In genomic region chr20:33664762-33665144, GRCh38 we compare ENCODE assay signal across 10 cellular contexts.
A peak's percentile ranks its signal among the peaks of the same experiment; 100 is the strongest.
DNase-seq lines count a peak whose midpoint lies in the region; ATAC-seq and TF ChIP-seq lines count a peak whose summit lies in the region.
"Had no signal": no experiment of that assay in that cellular context is flagged by ENCODE, and none has a peak within 500 bp of the region (broad histone marks: within the 10 kb centered on the region; RNA-seq: fewer than 3 reads in every experiment).

No MANE protein-coding gene starts in this region.

- H3K27ac ChIP-seq in OCI-LY3 (ENCODE audit: low read length) (no peak overlapping the region), MM.1S (ENCODE audit: low read length) (no peak overlapping the region)

- no peaks in the 10 kb centered on the region for H3K9me3 Mint-ChIP-seq in T-helper 1 cell treated with Interleukin-12 subunit alpha and Interleukin-12 subunit beta and Interleukin-4 antibody, amounts not matched to agents 30 μg/mL and 1 μg/mL, for 36 hours
- no peaks in the 10 kb centered on the region for H3K9me3 Mint-ChIP-seq in effector memory CD8-positive, alpha-beta T cell
- H3K9me3 Mint-ChIP-seq in stimulated activated effector memory CD8-positive, alpha-beta T cell treated with anti-CD3 and anti-CD28 coated beads, Interleukin-12 subunit alpha, Interleukin-12 subunit beta, amount 100 ng/mL, for 72 hours = no peaks in the 10 kb centered on the region

- peak overlapping the region; percentile 89 for H3K4me3 Mint-ChIP-seq in T-helper 1 cell treated with Interleukin-12 subunit alpha and Interleukin-12 subunit beta and Interleukin-4 antibody, amounts not matched to agents 30 μg/mL and 1 μg/mL, for 36 hours
- peak overlapping the region; percentile 71 to 98 for H3K4me3 Mint-ChIP-seq in effector memory CD8-positive, alpha-beta T cell
- peak overlapping the region; percentile 96 for H3K4me3 Mint-ChIP-seq in stimulated activated effector memory CD8-positive, alpha-beta T cell treated with anti-CD3 and anti-CD28 coated beads, Interleukin-12 subunit alpha, Interleukin-12 subunit beta, amount 100 ng/mL, for 72 hours

- H3K4me1 Mint-ChIP-seq in T-helper 1 cell treated with Interleukin-12 subunit alpha and Interleukin-12 subunit beta and Interleukin-4 antibody, amounts not matched to agents 30 μg/mL and 1 μg/mL, for 36 hours (ENCODE audit: low read depth) = peaks cover 40% of the 10 kb centered on the region
- H3K4me1 Mint-ChIP-seq in effector memory CD8-positive, alpha-beta T cell (ENCODE audit: low read depth in 2 of 2) = peaks cover 32 to 34% of the 10 kb centered on the region in 2 donors
- peaks cover 44% of the 10 kb centered on the region for H3K4me1 Mint-ChIP-seq in stimulated activated effector memory CD8-positive, alpha-beta T cell treated with anti-CD3 and anti-CD28 coated beads, Interleukin-12 subunit alpha, Interleukin-12 subunit beta, amount 100 ng/mL, for 72 hours

- H3K27ac Mint-ChIP-seq in T-helper 1 cell treated with Interleukin-12 subunit alpha and Interleukin-12 subunit beta and Interleukin-4 antibody, amounts not matched to agents 30 μg/mL and 1 μg/mL, for 36 hours = peak overlapping the region; percentile 91
- peak overlapping the region; percentile 85 to 91 for H3K27ac Mint-ChIP-seq in effector memory CD8-positive, alpha-beta T cell
- H3K27ac Mint-ChIP-seq in stimulated activated effector memory CD8-positive, alpha-beta T cell treated with anti-CD3 and anti-CD28 coated beads, Interleukin-12 subunit alpha, Interleukin-12 subunit beta, amount 100 ng/mL, for 72 hours = peak overlapping the region; percentile 97

- no peak overlapping the region for H2AFZ ChIP-seq in OCI-LY3 (ENCODE audit: low read depth, low read length)
- no peak overlapping the region for H2AFZ ChIP-seq in MM.1S (ENCODE audit: low read length)

- no peak for ATAC-seq in effector memory CD8-positive, alpha-beta T cell (replicated peaks)
- ATAC-seq in stimulated activated effector memory CD8-positive, alpha-beta T cell treated with anti-CD3 and anti-CD28 coated beads, Interleukin-12 subunit alpha, Interleukin-12 subunit beta, amount 100 ng/mL, for 72 hours = no peak
- ATAC-seq: left cardiac atrium had no signal

- H4K20me1 ChIP-seq in OCI-LY3 (ENCODE audit: insufficient read depth, low read length) = no peaks in the 10 kb centered on the region
- no peaks in the 10 kb centered on the region for H4K20me1 ChIP-seq in MM.1S (ENCODE audit: insufficient read depth, low read length)

- H3K4me2 ChIP-seq in OCI-LY3 (ENCODE audit: low read length) (0 out of 2 replicates have a peak overlapping the region, but pooled peaks have one; percentile 93), MM.1S (ENCODE audit: low read depth, low read length) (no peak overlapping the region)

- H3K27me3 Mint-ChIP-seq in T-helper 1 cell treated with Interleukin-12 subunit alpha and Interleukin-12 subunit beta and Interleukin-4 antibody, amounts not matched to agents 30 μg/mL and 1 μg/mL, for 36 hours (ENCODE audit: low read depth) = no peaks in the 10 kb centered on the region
- H3K27me3 Mint-ChIP-seq in effector memory CD8-positive, alpha-beta T cell = no peaks in the 10 kb centered on the region

- H3K9me3 ChIP-seq in OCI-LY3 (ENCODE audit: insufficient read depth, low read length) (no peaks in the 10 kb centered on the region), MM.1S (replicated peaks; ENCODE audit: insufficient read depth, low read length) (no peaks in the 10 kb centered on the region)

- no peaks in the 10 kb centered on the region for H3K9me2 ChIP-seq in MM.1S (replicated peaks; ENCODE audit: insufficient read depth, low read length)

- H3K4me1 ChIP-seq in OCI-LY3 (ENCODE audit: low read length) (peaks cover 35% of the 10 kb centered on the region), MM.1S (ENCODE audit: low read length) (peaks cover 24% of the 10 kb centered on the region)

- H3K36me3 ChIP-seq in OCI-LY3 (replicated peaks; ENCODE audit: low read depth, low read length) (peaks cover 6% of the 10 kb centered on the region), MM.1S (replicated peaks; ENCODE audit: insufficient read depth, low read length) (no peaks in the 10 kb centered on the region)

- H3K79me2 ChIP-seq in OCI-LY3 (ENCODE audit: low read length) (no peaks in the 10 kb centered on the region), MM.1S (ENCODE audit: low read length) (peaks cover 6% of the 10 kb centered on the region; the same call in 1 of the 2 replicates)

- H3K9ac ChIP-seq in OCI-LY3 (ENCODE audit: low read length) (no peak overlapping the region), MM.1S (ENCODE audit: low read length) (no peak overlapping the region)

- no peak for TF ChIP-seq CTCF in OCI-LY3 (IDR thresholded peaks at IDR 0.05; ENCODE audit: low read depth, low read length)
- TF ChIP-seq CTCF in MM.1S (IDR thresholded peaks at IDR 0.05; ENCODE audit: low read length) = no peak

- no peaks in the 10 kb centered on the region for H3K27me3 ChIP-seq in OCI-LY3 (ENCODE audit: low read depth, low read length)
- H3K27me3 ChIP-seq in MM.1S (replicated peaks; ENCODE audit: insufficient read depth, low read length) = no peaks in the 10 kb centered on the region

- H3K4me3 ChIP-seq in OCI-LY3 (ENCODE audit: low read length) = peak overlapping the region; percentile 84
- H3K4me3 ChIP-seq in MM.1S (ENCODE audit: low read length) = no peak overlapping the region

- DNase-seq in T-helper 1 cell (no peak), NCI-H82 (lab: John Stamatoyannopoulos, UW) (no peak), MM.1S (no peak)
- DNase-seq in effector memory CD8-positive, alpha-beta T cell = no peak
- DNase-seq in stimulated activated effector memory CD8-positive, alpha-beta T cell treated with anti-CD3 and anti-CD28 coated beads, Interleukin-12 subunit alpha, Interleukin-12 subunit beta, amount 100 ng/mL, for 72 hours (ENCODE audit: low spot score in 2 of 2) = no peak
- DNase-seq in activated effector memory CD4-positive, alpha-beta T cell treated with Interleukin-2 at 50 U/mL for 16 hours = no peak
- DNase-seq: left cardiac atrium, SIG-M5 had no signal

- peaks cover 10% of the 10 kb centered on the region for H3K36me3 Mint-ChIP-seq in T-helper 1 cell treated with Interleukin-12 subunit alpha and Interleukin-12 subunit beta and Interleukin-4 antibody, amounts not matched to agents 30 μg/mL and 1 μg/mL, for 36 hours (ENCODE audit: low read depth)
- H3K36me3 Mint-ChIP-seq in effector memory CD8-positive, alpha-beta T cell (ENCODE audit: insufficient read depth) = peaks cover 6% of the 10 kb centered on the region
- H3K36me3 Mint-ChIP-seq in stimulated activated effector memory CD8-positive, alpha-beta T cell treated with anti-CD3 and anti-CD28 coated beads, Interleukin-12 subunit alpha, Interleukin-12 subunit beta, amount 100 ng/mL, for 72 hours = peaks cover 7% of the 10 kb centered on the region

- H3F3A ChIP-seq in MM.1S (ENCODE audit: insufficient read depth, low read length) = peaks cover 26% of the 10 kb centered on the region
